7 cellular contexts compared by ENCODE assay signal in genomic region chr15:65318870-65319356, GRCh38. TPM values are rescaled to one million over a fixed set of nuclear protein-coding genes. Genes with fewer than 3 reads are reported as not detected.
DNase-seq lines count a peak whose midpoint lies in the region; TF ChIP-seq lines count a peak whose summit lies in the region.

No MANE protein-coding gene starts in this region.

- no peak overlapping the region for H3K4me3 Mint-ChIP-seq in nephron

- intact Hi-C loops in OCI-LY7 (cut with micrococcal nuclease; ENCODE audit: unreplicated experiment) = loop anchor here (1.0 kb wide), 2 partner anchors 66 to 81 kb away; no protein-coding TSS in a partner anchor
- intact Hi-C loops in esophagus squamous epithelium (cut with DNase I) = no loop called here

- peaks cover 0 to 10% (median 0%) of the 10 kb centered on the region in 4 donors for H3K27me3 ChIP-seq in esophagus squamous epithelium

- H3K27ac Mint-ChIP-seq in nephron = peak overlapping the region; percentile 17 to 77 (median 21)

- no peak overlapping the region for H3K4me2 ChIP-seq in OCI-LY7 (ENCODE audit: low read length)

- H3K79me2 ChIP-seq in OCI-LY7 (ENCODE audit: insufficient read depth, low read depth, low read length) = no peaks in the 10 kb centered on the region

- no peaks in the 10 kb centered on the region for H3K9me2 ChIP-seq in OCI-LY7 (ENCODE audit: insufficient read depth, low read length)

- POLR2A ChIA-PET in OCI-LY7 (lab: Charles Lee) = interaction anchor here (0.7 to 1.5 kb wide), 2 partner anchors 14 to 65 kb away, joined by 3 read pairs; partner anchors contain the start of gene RNU5B-1

- no peaks in the 10 kb centered on the region for H3K9me3 Mint-ChIP-seq in nephron

- no peak for TF ChIP-seq POLR2A in esophagus squamous epithelium (IDR thresholded peaks at IDR 0.05)

- H3K4me3 ChIP-seq in GM12875 (ENCODE audit: low read depth, low read length) = no peak overlapping the region
- no peak overlapping the region for H3K4me3 ChIP-seq in Jurkat, Clone E6-1 (ENCODE audit: low read length)
- no peak overlapping the region for H3K4me3 ChIP-seq in OCI-LY7 (ENCODE audit: low read depth, low read length, poor library complexity, severe bottlenecking)
- H3K4me3 ChIP-seq in esophagus squamous epithelium = no peak overlapping the region

- no peak overlapping the region for H3K27ac ChIP-seq in OCI-LY7 (ENCODE audit: low read depth, low read length, poor library complexity, severe bottlenecking)
- H3K27ac ChIP-seq in esophagus squamous epithelium = no peak overlapping the region

- H3K36me3 Mint-ChIP-seq in nephron (ENCODE audit: low read depth) = no peaks in the 10 kb centered on the region

- peaks cover 7% of the 10 kb centered on the region for H3K27me3 Mint-ChIP-seq in nephron (ENCODE audit: low read depth)

- 23 to 56% methylated on average over 3 to 5 of the region's 5 CpGs for WGBS in esophagus squamous epithelium, 2 donors

- TF ChIP-seq CTCF in GM12875 (IDR thresholded peaks at IDR 0.05; ENCODE audit: borderline replicate concordance, insufficient read depth, low read depth, low read length) = peak; percentile 65; the same call in 1 of the 2 replicates
- peak; percentile 90 for TF ChIP-seq CTCF in OCI-LY7 (conservative IDR thresholded peaks at IDR 0.05; ENCODE audit: low read length)
- TF ChIP-seq CTCF in esophagus squamous epithelium (IDR thresholded peaks at IDR 0.05) = peak; percentile 72 to 96 (median 94)
- TF ChIP-seq CTCF in nephron (IDR thresholded peaks at IDR 0.05; ENCODE audit: unreplicated experiment in 3 of 3) = peak; percentile 90 to 93 (median 91)

- no peaks in the 10 kb centered on the region for H4K20me1 ChIP-seq in OCI-LY7 (ENCODE audit: insufficient read depth, low read length)

- H3K4me1 ChIP-seq in OCI-LY7 (ENCODE audit: insufficient read depth, low read length, poor library complexity, severe bottlenecking) (no peaks in the 10 kb centered on the region), esophagus squamous epithelium (no peaks in the 10 kb centered on the region)

- H3K9me3 ChIP-seq in OCI-LY7 (ENCODE audit: low read length) (no peaks in the 10 kb centered on the region), esophagus squamous epithelium (no peaks in the 10 kb centered on the region)

- CTCF ChIA-PET in OCI-LY7 (lab: Charles Lee; ENCODE audit: unreplicated experiment) = no interaction called here

- no TSS peak for BruUV-seq in OCI-LY7 (replicated peaks; lab: Mats Ljungman, UMichigan)

- DNase-seq in Jurkat, Clone E6-1 (ENCODE audit: low read depth, low spot score) = peak; percentile 60
- DNase-seq in OCI-LY7 (ENCODE audit: low spot score) (peak; percentile 75), activated T-cell treated with anti-CD3 and anti-CD28 coated beads for 48 hours (ENCODE audit: low read depth) (peak; percentile 72), esophagus squamous epithelium (lab: John Stamatoyannopoulos, UW) (no peak), stromal cell of bone marrow (ENCODE audit: low read depth) (peak; percentile 64)

- no peaks in the 10 kb centered on the region for H3K36me3 ChIP-seq in OCI-LY7 (ENCODE audit: insufficient read depth, low read length)
- H3K36me3 ChIP-seq in esophagus squamous epithelium = no peaks in the 10 kb centered on the region

- no peak overlapping the region for H2AFZ ChIP-seq in OCI-LY7 (ENCODE audit: low read length)

- peaks cover 14% of the 10 kb centered on the region for H3K4me1 Mint-ChIP-seq in nephron

RNA-seq across cellular contexts. Expression of gene RNU5B-1, which starts 14.4 kb away (rescaled TPM):
- polyA plus RNA-seq in Jurkat, Clone E6-1 (2012; ENCODE audit: insufficient read depth, insufficient read length) = not detected
- total RNA-seq in OCI-LY7 (2014; rRNA removed; shearing (Covaris generic)) = not detected in 2 replicates
- total RNA-seq in OCI-LY7 (2022) (not detected in 2 replicates), esophagus squamous epithelium (not detected)

RNA-seq across cellular contexts. Expression of gene RNU5A-1, which starts 23.1 kb away (rescaled TPM):
- not detected for polyA plus RNA-seq in Jurkat, Clone E6-1 (2012; ENCODE audit: insufficient read depth, insufficient read length)
- not detected in 2 replicates for total RNA-seq in OCI-LY7 (2014; rRNA removed; shearing (Covaris generic))
- total RNA-seq in OCI-LY7 (2022) = not detected in 2 replicates
- total RNA-seq in esophagus squamous epithelium = not detected

RNA-seq across cellular contexts. Expression of gene PARP16, which starts 32.2 kb away (rescaled TPM):
- 25.5 TPM for polyA plus RNA-seq in Jurkat, Clone E6-1 (2012; ENCODE audit: insufficient read depth, insufficient read length)
- total RNA-seq in OCI-LY7 (2014; rRNA removed; shearing (Covaris generic)) = 10.8 and 21.2 TPM in 2 replicates
- 24.9 and 26.0 TPM in 2 replicates for total RNA-seq in OCI-LY7 (2022)
- total RNA-seq in esophagus squamous epithelium = 1 to 10 TPM; 5.7 to 8.6 (median 6.3) TPM

RNA-seq across cellular contexts. Expression of gene IGDCC3, which starts 58.9 kb away (rescaled TPM):
- 0.34 TPM for polyA plus RNA-seq in Jurkat, Clone E6-1 (2012; ENCODE audit: insufficient read depth, insufficient read length)
- not detected in 2 replicates for total RNA-seq in OCI-LY7 (2014; rRNA removed; shearing (Covaris generic))
- not detected in 2 replicates for total RNA-seq in OCI-LY7 (2022)
- not detected for total RNA-seq in esophagus squamous epithelium
